In the genomic region with DNA sequence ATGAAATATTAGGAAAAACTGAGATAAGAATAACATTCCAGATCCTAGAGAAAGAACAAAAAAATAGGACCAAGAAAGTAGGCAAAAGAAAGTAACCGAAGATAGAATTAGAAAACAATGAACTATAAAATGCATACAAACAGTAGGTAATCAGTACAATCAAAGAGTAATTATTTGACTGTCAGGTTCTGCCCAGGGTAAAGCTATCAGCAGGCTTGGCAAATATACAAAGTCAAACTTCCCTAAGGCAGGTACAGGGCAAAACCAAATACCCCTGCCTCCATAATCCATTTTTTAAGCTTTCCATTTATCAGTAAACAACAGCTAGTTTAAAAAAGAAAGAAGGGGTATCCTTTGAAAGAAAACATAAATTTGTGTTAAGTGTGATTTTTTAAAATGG, we compare ENCODE assay signal across 26 cellular contexts. TPM values are rescaled to one million over a fixed set of nuclear protein-coding genes. Genes with fewer than 3 reads are reported as not detected.
"Had no signal": no experiment of that assay in that cellular context is flagged by ENCODE, and none has a peak within 500 bp of the region (broad histone marks: within the 10 kb centered on the region; RNA-seq: fewer than 3 reads in every experiment).

No MANE protein-coding gene starts in this region.

- H3K9ac ChIP-seq: neural progenitor cell had no signal

- ATAC-seq: left colon; natural killer cell; sciatic nerve; stimulated activated effector memory CD8-positive, alpha-beta T cell treated with anti-CD3 and anti-CD28 coated beads, Interleukin-12 subunit alpha, Interleukin-12 subunit beta, amount 100 ng/mL, for 72 hours; upper lobe of right lung had no signal

- H3K4me3 ChIP-seq: left ventricle myocardium inferior, lung, neural progenitor cell, skin epidermis, spleen, suprapubic skin, thoracic aorta, tibial artery, upper lobe of right lung had no signal

- H2AFZ ChIP-seq: neural progenitor cell had no signal

- FAIRE-seq: islet of Langerhans, kidney, urothelium cell line had no signal

- H3K36me3 ChIP-seq: left ventricle myocardium inferior, neural progenitor cell, neutrophil, spleen, suprapubic skin, thoracic aorta, tibial artery, upper lobe of right lung had no signal

- H3K9me3 ChIP-seq: left ventricle myocardium inferior, neutrophil, spleen, suprapubic skin, thoracic aorta, tibial artery, upper lobe of right lung had no signal

- H3K4me2 ChIP-seq: neural progenitor cell had no signal

- H3K27me3 ChIP-seq: neural progenitor cell, neutrophil, spleen, suprapubic skin, tibial artery, upper lobe of right lung had no signal

- H3K27ac ChIP-seq: left ventricle myocardium inferior, neural progenitor cell, neutrophil, skin epidermis, spleen, suprapubic skin, thoracic aorta, tibial artery, upper lobe of right lung had no signal

- DNase-seq: hypothalamus; immature natural killer cell; kidney; left colon; left ventricle myocardium inferior; mesendoderm; naive B cell; natural killer cell; nephron progenitor cell; occipital lobe; spleen; stimulated activated CD4-positive, alpha-beta T cell treated with anti-CD3 and anti-CD28 coated beads, Interleukin-4, amount 100 ng/mL, for 24 hours; stimulated activated naive CD4-positive, alpha-beta T cell; tibial artery; trophoblast cell; upper lobe of right lung had no signal

- H3K4me1 ChIP-seq: left ventricle myocardium inferior, neural progenitor cell, spleen, upper lobe of right lung had no signal

RNA-seq across cellular contexts. Expression of gene CCDC163, which starts 53.3 kb away (rescaled TPM):
- total RNA-seq: occipital lobe had no signal
